In genomic region chr2:11770531-11771188, GRCh38 we compare ENCODE assay signal across 14 cellular contexts.
"Had no signal": no experiment of that assay in that cellular context is flagged by ENCODE, and none has a peak within 500 bp of the region (broad histone marks: within the 10 kb centered on the region; RNA-seq: fewer than 3 reads in every experiment).

No MANE protein-coding gene starts in this region.

- H3K4me3 Mint-ChIP-seq: activated CD4-positive, alpha-beta T cell treated with anti-CD3 and anti-CD28 coated beads, Interleukin-2, amount 10 ng/mL, durations not matched to agents 24 days and 14 days; activated CD8-positive, alpha-beta memory T cell treated with anti-CD3 and anti-CD28 coated beads, Interleukin-2, amount 10 ng/mL, durations not matched to agents 7 days and 5 days; memory B cell; neural crest cell; WTC11 had no signal

- H3K27ac ChIP-seq: colonic mucosa, left lung, ovary, stomach, thyroid gland, vagina had no signal

- H3K27ac Mint-ChIP-seq: activated CD8-positive, alpha-beta memory T cell treated with anti-CD3 and anti-CD28 coated beads, Interleukin-2, amount 10 ng/mL, durations not matched to agents 7 days and 5 days; memory B cell; WTC11 had no signal

- H3K36me3 ChIP-seq: ovary had no signal

- H3K4me1 Mint-ChIP-seq: neural crest cell, WTC11 had no signal

- H3K9me3 ChIP-seq: colonic mucosa, left lung, ovary, stomach, thyroid gland, vagina had no signal

- ATAC-seq: activated CD8-positive, alpha-beta memory T cell treated with anti-CD3 and anti-CD28 coated beads, Interleukin-2, amount 10 ng/mL, durations not matched to agents 7 days and 5 days; left lung; WTC11 had no signal

- FAIRE-seq: frontal cortex had no signal

- H3K4me3 ChIP-seq: colonic mucosa, left lung, ovary, stomach, thyroid gland, vagina had no signal

- H3K27me3 Mint-ChIP-seq: activated CD4-positive, alpha-beta T cell treated with anti-CD3 and anti-CD28 coated beads, Interleukin-2, amount 10 ng/mL, durations not matched to agents 24 days and 14 days; activated CD8-positive, alpha-beta memory T cell treated with anti-CD3 and anti-CD28 coated beads, Interleukin-2, amount 10 ng/mL, durations not matched to agents 7 days and 5 days; memory B cell had no signal

- H3K9me3 Mint-ChIP-seq: activated CD4-positive, alpha-beta T cell treated with anti-CD3 and anti-CD28 coated beads, Interleukin-2, amount 10 ng/mL, durations not matched to agents 24 days and 14 days; memory B cell; neural crest cell had no signal

- H3K4me1 ChIP-seq: colonic mucosa, left lung, thyroid gland, vagina had no signal

- H3K27me3 ChIP-seq: colonic mucosa, left lung, ovary, stomach, thyroid gland, vagina had no signal

- DNase-seq: activated CD4-positive, alpha-beta T cell treated with anti-CD3 and anti-CD28 coated beads, Interleukin-2, amount 10 ng/mL, durations not matched to agents 24 days and 14 days; activated CD8-positive, alpha-beta memory T cell treated with anti-CD3 and anti-CD28 coated beads, Interleukin-2, amount 10 ng/mL, durations not matched to agents 7 days and 5 days; colonic mucosa; islet precursor cell; left lung; ovary; stimulated activated CD4-positive, alpha-beta T cell treated with anti-CD3 and anti-CD28 coated beads, Interleukin-12 subunit alpha, Interleukin-12 subunit beta, amount 100 ng/mL, for 4 hours; stomach; thyroid gland had no signal
